In the genomic region with DNA sequence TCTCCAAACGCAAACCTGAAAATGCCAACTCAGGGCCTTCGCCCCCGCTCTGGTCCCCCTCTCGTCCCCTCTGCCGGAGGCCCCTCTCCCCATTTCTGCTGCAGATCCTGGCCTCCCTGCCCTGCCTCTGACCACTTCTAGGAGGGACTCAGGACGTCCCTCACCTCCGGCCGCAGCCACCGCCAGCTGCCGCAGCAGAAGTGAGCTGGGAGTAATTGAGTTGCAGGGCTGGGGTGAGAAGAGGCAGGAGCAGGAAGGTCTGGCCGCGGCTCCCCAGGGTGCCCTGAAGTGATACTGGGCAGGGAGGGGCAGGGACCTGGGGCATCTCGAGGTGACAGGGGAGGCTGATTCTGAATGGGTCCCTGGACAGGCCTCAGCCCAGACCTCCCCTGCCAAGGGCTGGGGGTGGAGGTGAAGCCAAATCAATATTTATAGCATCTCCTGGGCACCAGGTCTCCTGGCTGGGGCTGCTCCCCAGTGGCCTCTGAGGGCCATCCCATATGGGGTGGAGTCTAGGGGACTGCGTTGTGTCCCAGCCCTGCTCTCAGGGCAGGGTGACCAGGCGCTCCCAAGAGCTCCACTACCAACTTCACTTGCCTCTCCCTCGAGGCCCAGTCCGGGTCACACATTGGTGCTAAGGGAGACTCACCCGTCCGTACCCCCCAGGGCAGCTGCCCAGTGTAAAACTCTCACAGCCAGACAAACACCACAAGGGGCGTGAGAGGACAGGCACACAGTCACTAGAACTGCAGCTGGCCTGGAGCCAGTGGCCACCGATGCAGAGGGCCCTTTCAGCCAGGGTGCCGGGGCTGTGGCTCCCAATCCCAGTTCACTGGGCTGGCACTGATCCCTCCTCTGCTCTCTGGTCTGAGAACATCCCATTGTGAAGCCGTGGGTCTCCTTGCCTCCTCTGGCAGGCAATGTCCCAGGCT, we compare ENCODE assay signal across 19 cellular contexts. TPM values are rescaled to one million over a fixed set of nuclear protein-coding genes. Genes with fewer than 3 reads are reported as not detected.
DNase-seq lines count a peak whose midpoint lies in the region; ATAC-seq and TF ChIP-seq lines count a peak whose summit lies in the region.
"Had no signal": no experiment of that assay in that cellular context is flagged by ENCODE, and none has a peak within 500 bp of the region (broad histone marks: within the 10 kb centered on the region; RNA-seq: fewer than 3 reads in every experiment).

No MANE protein-coding gene starts in this region.

- no peak overlapping the region for H3K27ac ChIP-seq in CD8-positive, alpha-beta memory T cell (ENCODE audit: low read depth, low read length)
- H3K27ac ChIP-seq: epithelial cell of prostate, psoas muscle, upper lobe of left lung had no signal

- intact Hi-C loops in mucosa of descending colon (cut with DNase I, micrococcal nuclease) = no loop called here

- no peaks in the 10 kb centered on the region for H3K4me1 ChIP-seq in mucosa of descending colon (ENCODE audit: low read depth)
- no peaks in the 10 kb centered on the region for H3K4me1 ChIP-seq in CD8-positive, alpha-beta memory T cell (ENCODE audit: insufficient read depth, low read length)
- H3K4me1 ChIP-seq: upper lobe of left lung had no signal

- H3K36me3 ChIP-seq in mucosa of descending colon (ENCODE audit: low read depth) = no peaks in the 10 kb centered on the region
- no peaks in the 10 kb centered on the region for H3K36me3 ChIP-seq in CD8-positive, alpha-beta memory T cell (ENCODE audit: insufficient read depth, low read length)
- H3K36me3 ChIP-seq: MG63, upper lobe of left lung had no signal

- no peaks in the 10 kb centered on the region for H3K9me3 Mint-ChIP-seq in chondrocyte (ENCODE audit: low read depth)
- no peaks in the 10 kb centered on the region for H3K9me3 Mint-ChIP-seq in CD8-positive, alpha-beta memory T cell
- H3K9me3 Mint-ChIP-seq: activated naive CD4-positive, alpha-beta T cell treated with anti-CD3 and anti-CD28 coated beads, Interleukin-2, amount 50 U/mL, for 24 hours had no signal

- H3K4me3 Mint-ChIP-seq in chondrocyte (ENCODE audit: unreplicated experiment) = no peak overlapping the region
- no peak overlapping the region for H3K4me3 Mint-ChIP-seq in CD8-positive, alpha-beta memory T cell
- H3K4me3 Mint-ChIP-seq: activated naive CD4-positive, alpha-beta T cell treated with anti-CD3 and anti-CD28 coated beads, Interleukin-2, amount 50 U/mL, for 24 hours had no signal

- no peak overlapping the region for H3K27ac Mint-ChIP-seq in chondrocyte (ENCODE audit: unreplicated experiment)
- no peak overlapping the region for H3K27ac Mint-ChIP-seq in CD8-positive, alpha-beta memory T cell
- H3K27ac Mint-ChIP-seq: activated naive CD4-positive, alpha-beta T cell treated with anti-CD3 and anti-CD28 coated beads, Interleukin-2, amount 50 U/mL, for 24 hours had no signal

- DNase-seq in Daoy (ENCODE audit: low read depth) (peak; percentile 29), NCI-H146 (lab: John Stamatoyannopoulos, UW) (peak; percentile 53), chondrocyte (ENCODE audit: low spot score) (no peak), mucosa of descending colon (peak in 2 of 3 donors; percentile 23 to 27), T1000 (lab: John Stamatoyannopoulos, UW) (no peak), mesenteric fat pad (ENCODE audit: low spot score) (no peak), SKM-1 treated with dmso at 0.1 percent for 144 hours (lab: John Stamatoyannopoulos, UW; ENCODE audit: unreplicated experiment) (no peak)
- DNase-seq in CD8-positive, alpha-beta memory T cell = no peak
- DNase-seq: activated CD8-positive, alpha-beta memory T cell treated with anti-CD3 and anti-CD28 coated beads, Interleukin-2, amount 50 U/mL, for 48 hours; AML-193; cerebellar nuclear complex; MG63; stimulated activated CD8-positive, alpha-beta memory T cell treated with anti-CD3 and anti-CD28 coated beads, Interleukin-4, amount 100 ng/mL, for 48 hours had no signal

- TF ChIP-seq CTCF in chondrocyte (IDR thresholded peaks at IDR 0.05) (peak; percentile 17), mucosa of descending colon (IDR thresholded peaks at IDR 0.05) (no peak)

- no peak overlapping the region for H3K4me3 ChIP-seq in mucosa of descending colon
- H3K4me3 ChIP-seq in CD8-positive, alpha-beta memory T cell (ENCODE audit: low read length) = no peak overlapping the region
- H3K4me3 ChIP-seq: MG63, psoas muscle, upper lobe of left lung had no signal

- H3K27me3 ChIP-seq in CD8-positive, alpha-beta memory T cell (ENCODE audit: insufficient read depth, low read length, poor library complexity, severe bottlenecking) = no peaks in the 10 kb centered on the region
- H3K27me3 ChIP-seq: MG63, upper lobe of left lung had no signal

- H3K9me3 ChIP-seq in mucosa of descending colon = no peaks in the 10 kb centered on the region
- no peaks in the 10 kb centered on the region for H3K9me3 ChIP-seq in CD8-positive, alpha-beta memory T cell (ENCODE audit: low read length)
- H3K9me3 ChIP-seq: MG63, psoas muscle, upper lobe of left lung had no signal

- POLR2A ChIA-PET in CD8-positive, alpha-beta memory T cell (lab: Charles Lee) = interaction anchor here (0.5 kb wide), 1 partner anchor 43 kb away, joined by 5 read pairs; no protein-coding TSS in a partner anchor

- CTCF ChIA-PET in CD8-positive, alpha-beta memory T cell (lab: Charles Lee) = no interaction called here

- peak; percentile 12 for ATAC-seq in mucosa of descending colon
- ATAC-seq: activated CD4-positive, CD25-positive, alpha-beta regulatory T cell treated with anti-CD3 and anti-CD28 coated beads, Interleukin-2, amount 50 U/mL, for 24 hours; psoas muscle had no signal

- H3K36me3 Mint-ChIP-seq in chondrocyte (ENCODE audit: low read depth) = no peaks in the 10 kb centered on the region
- no peaks in the 10 kb centered on the region for H3K36me3 Mint-ChIP-seq in CD8-positive, alpha-beta memory T cell
- H3K36me3 Mint-ChIP-seq: activated naive CD4-positive, alpha-beta T cell treated with anti-CD3 and anti-CD28 coated beads, Interleukin-2, amount 50 U/mL, for 24 hours had no signal

- H3K27me3 Mint-ChIP-seq in chondrocyte (ENCODE audit: low read depth) = peaks cover 2% of the 10 kb centered on the region
- peaks cover 0 to 8% of the 10 kb centered on the region in 2 donors for H3K27me3 Mint-ChIP-seq in CD8-positive, alpha-beta memory T cell
- H3K27me3 Mint-ChIP-seq: activated naive CD4-positive, alpha-beta T cell treated with anti-CD3 and anti-CD28 coated beads, Interleukin-2, amount 50 U/mL, for 24 hours had no signal

- peaks cover 9% of the 10 kb centered on the region for H3K4me1 Mint-ChIP-seq in chondrocyte (ENCODE audit: low read depth)
- H3K4me1 Mint-ChIP-seq in CD8-positive, alpha-beta memory T cell = no peaks in the 10 kb centered on the region
- H3K4me1 Mint-ChIP-seq: activated naive CD4-positive, alpha-beta T cell treated with anti-CD3 and anti-CD28 coated beads, Interleukin-2, amount 50 U/mL, for 24 hours had no signal

RNA-seq across cellular contexts. Expression of gene KCNIP3, which starts 33.0 kb away (rescaled TPM):
- 2.6 and 5.5 TPM in 2 replicates for total RNA-seq in Daoy (2014; rRNA removed; shearing (Covaris generic))
- total RNA-seq in chondrocyte (3.1 to 6.0 TPM (median 5.9 TPM) in 3 replicates), mucosa of descending colon (10 to 100 TPM in 1 of 3 donors, 1 to 10 TPM in 2; 3.0 to 12.5 (median 4.1) TPM), mesenteric fat pad (3.8 TPM)
- total RNA-seq in CD8-positive, alpha-beta memory T cell = not detected
- not detected for polyA plus RNA-seq in CD8-positive, alpha-beta memory T cell
- total RNA-seq: mononuclear cell had no signal

RNA-seq across cellular contexts. Expression of gene PROM2, which starts 55.9 kb away (rescaled TPM):
- total RNA-seq in Daoy (2014; rRNA removed; shearing (Covaris generic)) = 0.17 TPM in 1 of 2 replicates, not detected in the other
- total RNA-seq in chondrocyte (1.5 to 1.7 TPM (median 1.7 TPM) in 3 replicates), mucosa of descending colon (10 to 100 TPM; 24.4 to 44.0 (median 35.8) TPM), mesenteric fat pad (0.39 TPM)
- total RNA-seq in CD8-positive, alpha-beta memory T cell = under 1 TPM; 0.18 to 0.46 TPM
- polyA plus RNA-seq in CD8-positive, alpha-beta memory T cell = not detected

Comparison
In these comparisons a context has a peak if more than half of its experiments do, and no peak if none do; other contexts are left out.
1. DNase-seq: peak in Daoy (single experiment), NCI-H146 (single experiment) and mucosa of descending colon (2 of 3); none in chondrocyte (single experiment), CD8-positive, alpha-beta memory T cell (0 of 5), T1000 (single experiment), mesenteric fat pad (single experiment) and SKM-1 treated with dmso at 0.1 percent for 144 hours (single experiment).